Comparison of ENCODE assay signal across 8 cellular contexts in the genomic region with DNA sequence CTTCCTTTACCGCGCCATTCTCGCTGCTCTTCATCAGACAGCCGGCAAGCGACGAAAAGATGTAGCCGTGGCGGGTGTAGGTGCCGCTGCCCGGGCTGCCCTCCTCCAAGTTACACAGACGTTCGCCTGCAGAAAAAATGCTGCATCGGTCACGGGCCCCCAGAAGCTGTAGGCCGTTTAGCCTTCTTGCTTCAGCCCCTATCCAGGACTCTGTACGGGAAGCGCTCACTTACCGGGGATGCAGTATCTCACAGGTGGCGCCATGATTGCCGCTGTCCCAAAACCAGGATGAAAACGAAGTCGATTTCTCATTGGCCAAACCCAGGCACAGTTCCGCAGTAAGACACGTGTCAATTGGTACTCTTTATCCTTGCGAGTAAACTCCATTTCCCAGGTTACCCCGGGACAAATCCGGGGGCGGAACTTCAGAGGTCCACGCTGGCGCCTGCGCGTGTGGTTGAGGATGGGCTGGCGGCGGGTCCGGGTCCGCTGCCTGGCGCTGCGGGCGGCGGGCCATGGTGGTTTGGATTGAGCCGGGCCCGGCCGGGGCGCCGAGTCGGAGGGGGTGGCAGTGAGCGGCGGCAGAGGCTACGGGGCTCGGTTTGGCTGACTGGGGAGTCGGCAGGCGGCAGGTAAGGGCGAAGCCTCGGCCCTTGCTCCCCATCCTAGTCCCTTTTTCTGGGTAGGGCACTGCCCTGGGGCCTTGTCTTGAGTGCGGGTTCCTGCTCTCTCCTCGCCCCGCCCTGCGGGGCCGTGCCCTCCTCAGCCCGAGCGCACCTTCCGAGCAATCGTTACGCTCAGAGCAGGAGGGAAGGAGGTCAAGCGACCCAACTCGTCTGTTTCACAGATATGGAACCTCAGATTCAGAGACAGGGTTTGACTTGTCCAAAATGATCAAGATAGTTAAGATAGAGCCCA. TPM values are rescaled to one million over a fixed set of nuclear protein-coding genes. Genes with fewer than 3 reads are reported as not detected.
DNase-seq lines count a peak whose midpoint lies in the region; ATAC-seq and TF ChIP-seq lines count a peak whose summit lies in the region.

A gene with protein sequence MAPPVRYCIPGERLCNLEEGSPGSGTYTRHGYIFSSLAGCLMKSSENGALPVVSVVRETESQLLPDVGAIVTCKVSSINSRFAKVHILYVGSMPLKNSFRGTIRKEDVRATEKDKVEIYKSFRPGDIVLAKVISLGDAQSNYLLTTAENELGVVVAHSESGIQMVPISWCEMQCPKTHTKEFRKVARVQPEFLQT (minus strand): TSS at position 285 of the 918 bp plus-strand sequence. CDS start 21 bp downstream, at position 264.
A gene (plus strand): TSS at position 454 of the 918 bp plus-strand sequence. CDS start 5,501 bp downstream, outside the sequence.

- peaks cover 5% of the 10 kb centered on the region; the same call in 1 of the 2 replicates for H4K20me1 ChIP-seq in SK-N-SH (ENCODE audit: insufficient read depth)

- TF ChIP-seq EP300 in SK-N-SH (IDR thresholded peaks at IDR 0.05; ENCODE audit: borderline replicate concordance in 1 of 2, low read depth in 1 of 2, low read length in 1 of 2) (no peak), suprapubic skin (IDR thresholded peaks at IDR 0.05) (no peak)

- TF ChIP-seq CTCF in GM06990 (IDR thresholded peaks at IDR 0.05; ENCODE audit: insufficient read depth, low read length, poor library complexity, severe bottlenecking) (peak; percentile 17), SK-N-SH (IDR thresholded peaks at IDR 0.05) (peak; percentile 30), suprapubic skin (IDR thresholded peaks at IDR 0.05) (no peak)

- H3F3A ChIP-seq in SK-N-SH (replicated peaks; ENCODE audit: insufficient read depth) = no peaks in the 10 kb centered on the region

- WGBS in SK-N-SH (ENCODE audit: low lambda C conversion rate) = 1% methylated on average over 36 of the region's 66 CpGs
- WGBS in suprapubic skin = 0% methylated on average over 37 of the region's 66 CpGs

- H3K4me1 ChIP-seq in SK-N-SH (ENCODE audit: control insufficient read depth in 1 of 2, insufficient read depth in 2 of 2, low read depth in 1 of 2, low read length in 1 of 2) (peaks cover 7 to 9% of the 10 kb centered on the region in 2 experiments; a peak in 3 of 4 replicates), suprapubic skin (peaks cover 50% of the 10 kb centered on the region)

- CTCF ChIA-PET in SK-N-SH (lab: Yijun Ruan, JAX) = interaction anchor here (0.8 to 2.0 kb wide), 5 partner anchors 14 to 230 kb away, joined by 3 to 6 read pairs (median 4); no protein-coding TSS in a partner anchor

- no peak for TF ChIP-seq POLR2A in suprapubic skin (IDR thresholded peaks at IDR 0.05)

- H3K4me3 ChIP-seq in GM06990 (replicated peaks; ENCODE audit: low read depth, low read length) = peak within 1 kb of the TSS; percentile 95
- peak within 1 kb of the TSS; percentile 80 to 93 for H3K4me3 ChIP-seq in SK-N-SH (ENCODE audit: low read depth in 2 of 2, low read length in 1 of 2)
- peak within 1 kb of the TSS; percentile 79 for H3K4me3 ChIP-seq in suprapubic skin

- peak within 1 kb of the TSS; percentile 82 for H3K4me2 ChIP-seq in SK-N-SH

- TF ChIP-seq RAD21 in SK-N-SH (IDR thresholded peaks at IDR 0.05; ENCODE audit: low read length) = no peak

- H3K36me3 ChIP-seq in GM06990 (ENCODE audit: control insufficient read depth, insufficient read depth, low read length) (no peaks in the 10 kb centered on the region; the same call in 1 of the 2 replicates), SK-N-SH (replicated peaks in 1 of 2; ENCODE audit: control insufficient read depth in 1 of 2, insufficient read depth in 2 of 2, low read length in 1 of 2) (peaks cover 6 to 15% of the 10 kb centered on the region in 2 experiments), suprapubic skin (peaks cover 6% of the 10 kb centered on the region)

- peak within 1 kb of the TSS; percentile 75 for H3K9ac ChIP-seq in SK-N-SH

- DNase-seq in GM06990 (ENCODE audit: extremely low read depth, insufficient read length) (peak; percentile 87), NCI-H1048 (lab: John Stamatoyannopoulos, UW) (peak; percentile 62), SK-N-SH (peak; percentile 98), globus pallidus (ENCODE audit: low spot score) (peak; percentile 97), nucleus accumbens (lab: John Stamatoyannopoulos, UW) (peak; percentile 44 to 98 (median 92)), suprapubic skin (ENCODE audit: low spot score in 2 of 2) (peak; percentile 94 to 95)
- peak; percentile 94 for DNase-seq in activated naive CD4-positive, alpha-beta T cell treated with anti-CD3 and anti-CD28 coated beads, Interleukin-2, amount 50 U/mL, for 16 hours

- H3K27me3 ChIP-seq in GM06990 (replicated peaks; ENCODE audit: control insufficient read depth, insufficient read depth, low read length) = no peaks in the 10 kb centered on the region
- H3K27me3 ChIP-seq in SK-N-SH (ENCODE audit: insufficient read depth) = no peaks in the 10 kb centered on the region
- no peaks in the 10 kb centered on the region for H3K27me3 ChIP-seq in suprapubic skin

- H3K79me2 ChIP-seq in SK-N-SH (ENCODE audit: insufficient read depth) = peaks cover 84% of the 10 kb centered on the region

- peak; percentile 93 for ATAC-seq in HG02571 (IDR thresholded peaks at IDR 0.05; ENCODE audit: unreplicated experiment)

- H3K27ac ChIP-seq in SK-N-SH (ENCODE audit: low read depth in 2 of 2, low read length in 1 of 2) (peak within 1 kb of the TSS; percentile 71 to 77), suprapubic skin (peak within 1 kb of the TSS; percentile 67)

- H3K9me3 ChIP-seq in SK-N-SH = no peaks in the 10 kb centered on the region
- no peaks in the 10 kb centered on the region for H3K9me3 ChIP-seq in suprapubic skin

- POLR2A ChIA-PET in SK-N-SH (lab: Yijun Ruan, JAX) = no interaction called here

- no peaks in the 10 kb centered on the region for H3K9me2 ChIP-seq in SK-N-SH

- H2AFZ ChIP-seq in SK-N-SH (ENCODE audit: low read depth) = peak within 1 kb of the TSS; percentile 85

TF ChIP-seq in SK-N-SH, 30 proteins besides CTCF, POLR2A, EP300 and RAD21 (continues in another document):
- TF ChIP-seq RXRA (IDR thresholded peaks at IDR 0.05; ENCODE audit: borderline replicate concordance, low read depth) (no peak), SIN3A (IDR thresholded peaks at IDR 0.05; ENCODE audit: borderline replicate concordance, low read depth, low read length) (peak; percentile 72; the same call in 1 of the 2 replicates), YY1 (IDR thresholded peaks at IDR 0.05; ENCODE audit: low read depth) (peak; percentile 95), GATA2 (CRISPR knock-in tag; IDR thresholded peaks at IDR 0.05) (no peak), RCOR1 (IDR thresholded peaks at IDR 0.05; ENCODE audit: low read length) (0 out of 2 replicates have a peak, but pooled peaks have one; percentile 23), MEF2A (IDR thresholded peaks at IDR 0.05; ENCODE audit: borderline replicate concordance, low read depth) (no peak)
- TF ChIP-seq, protein P1, sequence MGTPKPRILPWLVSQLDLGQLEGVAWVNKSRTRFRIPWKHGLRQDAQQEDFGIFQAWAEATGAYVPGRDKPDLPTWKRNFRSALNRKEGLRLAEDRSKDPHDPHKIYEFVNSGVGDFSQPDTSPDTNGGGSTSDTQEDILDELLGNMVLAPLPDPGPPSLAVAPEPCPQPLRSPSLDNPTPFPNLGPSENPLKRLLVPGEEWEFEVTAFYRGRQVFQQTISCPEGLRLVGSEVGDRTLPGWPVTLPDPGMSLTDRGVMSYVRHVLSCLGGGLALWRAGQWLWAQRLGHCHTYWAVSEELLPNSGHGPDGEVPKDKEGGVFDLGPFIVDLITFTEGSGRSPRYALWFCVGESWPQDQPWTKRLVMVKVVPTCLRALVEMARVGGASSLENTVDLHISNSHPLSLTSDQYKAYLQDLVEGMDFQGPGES (IDR thresholded peaks at IDR 0.05; ENCODE audit: low read depth, low read length) = peak; percentile 74
- TF ChIP-seq, protein P2, sequence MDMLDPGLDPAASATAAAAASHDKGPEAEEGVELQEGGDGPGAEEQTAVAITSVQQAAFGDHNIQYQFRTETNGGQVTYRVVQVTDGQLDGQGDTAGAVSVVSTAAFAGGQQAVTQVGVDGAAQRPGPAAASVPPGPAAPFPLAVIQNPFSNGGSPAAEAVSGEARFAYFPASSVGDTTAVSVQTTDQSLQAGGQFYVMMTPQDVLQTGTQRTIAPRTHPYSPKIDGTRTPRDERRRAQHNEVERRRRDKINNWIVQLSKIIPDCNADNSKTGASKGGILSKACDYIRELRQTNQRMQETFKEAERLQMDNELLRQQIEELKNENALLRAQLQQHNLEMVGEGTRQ (IDR thresholded peaks at IDR 0.05; ENCODE audit: borderline replicate concordance, low read depth, low read length) = peak; percentile 45; the same call in 1 of the 2 replicates

RNA-seq across cellular contexts. Expression of the first gene that starts in this region (rescaled TPM):
- 49.0 and 50.0 TPM in 2 replicates for polyA plus RNA-seq in SK-N-SH (2012; rRNA removed)
- 46.6 and 47.9 TPM in 2 replicates for polyA plus RNA-seq in SK-N-SH (2012; cell fraction: cytosol; rRNA removed)
- 25.6 and 31.3 TPM in 2 replicates for polyA plus RNA-seq in SK-N-SH (2012; cell fraction: nucleus; rRNA removed)
- 10 to 100 TPM; 24.0 to 35.1 (median 28.5) TPM for total RNA-seq in suprapubic skin

RNA-seq across cellular contexts. Expression of the second gene that starts in this region (rescaled TPM):
- polyA plus RNA-seq in SK-N-SH (2012; rRNA removed) = 71.5 and 84.2 TPM in 2 replicates
- polyA plus RNA-seq in SK-N-SH (2012; cell fraction: cytosol; rRNA removed) = 48.0 and 62.5 TPM in 2 replicates
- polyA plus RNA-seq in SK-N-SH (2012; cell fraction: nucleus; rRNA removed) = 76.4 and 107 TPM in 2 replicates
- total RNA-seq in suprapubic skin = 10 to 100 TPM; 24.5 to 35.8 (median 28.2) TPM

Comparison
In these comparisons a context has a peak if more than half of its experiments do, and no peak if none do; other contexts are left out.
1. Peak in every context shown above with its lines: DNase-seq, ATAC-seq, H3K4me3 ChIP-seq and H3K27ac ChIP-seq.
2. CTCF ChIP-seq: peak in GM06990 (single experiment) and SK-N-SH (single experiment); none in suprapubic skin (0 of 2).